17 cellular contexts compared by ENCODE assay signal in genomic region chr9:80948107-80948506, GRCh38.
DNase-seq lines count a peak whose midpoint lies in the region; ATAC-seq, FAIRE-seq and TF ChIP-seq lines count a peak whose summit lies in the region.
"Had no signal": no experiment of that assay in that cellular context is flagged by ENCODE, and none has a peak within 500 bp of the region (broad histone marks: within the 10 kb centered on the region; RNA-seq: fewer than 3 reads in every experiment).

No MANE protein-coding gene starts in this region.

- no peak overlapping the region for H3K27ac Mint-ChIP-seq in neural progenitor cell
- H3K27ac Mint-ChIP-seq: CD14-positive monocyte; CD4-positive, alpha-beta memory T cell; H9 had no signal

- H3K4me1 Mint-ChIP-seq in neural progenitor cell = peaks cover 14% of the 10 kb centered on the region
- H3K4me1 Mint-ChIP-seq: CD14-positive monocyte had no signal

- H3K23ac ChIP-seq in H1 (ENCODE audit: insufficient read length) = no peak overlapping the region

- no peaks in the 10 kb centered on the region for H3K36me3 Mint-ChIP-seq in neural progenitor cell
- H3K36me3 Mint-ChIP-seq: CD14-positive monocyte; CD4-positive, alpha-beta memory T cell had no signal

- no peak overlapping the region for H4K5ac ChIP-seq in H1 (ENCODE audit: insufficient read length, low read depth, low read length)

- H3K36me3 ChIP-seq in H1 (ENCODE audit: control insufficient read depth in 2 of 4, insufficient read depth in 4 of 4, low read length in 3 of 4) (no peaks in the 10 kb centered on the region), neural progenitor cell (no peaks in the 10 kb centered on the region)

- H3K79me1 ChIP-seq in H1 (ENCODE audit: low read depth, low read length) = no peaks in the 10 kb centered on the region

- H3K23me2 ChIP-seq in H1 (ENCODE audit: low read depth, low read length) = no peaks in the 10 kb centered on the region

- H3K9me3 ChIP-seq in H1 (ENCODE audit: insufficient read depth in 2 of 2, low read depth in 1 of 2, low read length in 1 of 2) (no peaks in the 10 kb centered on the region), neural progenitor cell (ENCODE audit: low read depth) (no peaks in the 10 kb centered on the region)

- H2AK5ac ChIP-seq in H1 (ENCODE audit: low read depth, low read length) = no peak overlapping the region

- H3K4me2 ChIP-seq in H1 (ENCODE audit: insufficient read depth in 1 of 2, low read depth in 2 of 2, low read length in 2 of 2) (no peak overlapping the region), neural progenitor cell (no peak overlapping the region)
- H3K4me2 ChIP-seq: KMS-11 had no signal

- no peak overlapping the region for H3K27ac ChIP-seq in H1 (ENCODE audit: low read depth, low read length)
- no peak overlapping the region for H3K27ac ChIP-seq in neural progenitor cell
- H3K27ac ChIP-seq: GM23248, KMS-11 had no signal

- H4K8ac ChIP-seq in H1 (ENCODE audit: extremely low read depth, insufficient read depth, low read length) = no peak overlapping the region

- H2BK120ac ChIP-seq in H1 (replicated peaks; ENCODE audit: low read depth, low read length) = no peak overlapping the region

- no peak for ATAC-seq in GM19328 (IDR thresholded peaks at IDR 0.05; ENCODE audit: unreplicated experiment)

- H3K4me1 ChIP-seq in H1 (replicated peaks in 1 of 4; ENCODE audit: control insufficient read depth in 3 of 4, insufficient read depth in 4 of 4, low read length in 3 of 4) (no peaks in the 10 kb centered on the region), neural progenitor cell (peaks cover 6% of the 10 kb centered on the region)

- TF ChIP-seq EP300 in H1 (IDR thresholded peaks at IDR 0.05; ENCODE audit: borderline replicate concordance in 1 of 2, low read depth in 2 of 2, low read length in 2 of 2) = no peak

- H3K27me3 ChIP-seq in H1 (replicated peaks in 1 of 4; ENCODE audit: control insufficient read depth in 3 of 4, extremely low read depth in 1 of 4, insufficient read depth in 3 of 4, low read length in 3 of 4) = no peaks in the 10 kb centered on the region
- H3K27me3 ChIP-seq in neural progenitor cell = no peaks in the 10 kb centered on the region

- no peaks in the 10 kb centered on the region for H3F3A ChIP-seq in neural progenitor cell (ENCODE audit: low read depth)

- peak; percentile 77 for FAIRE-seq in H54 (lab: Jason Lieb, UNC)
- no peak for FAIRE-seq in H1 (lab: Jason Lieb, UNC)
- FAIRE-seq: A204.1 had no signal

- 90% methylated on average over 3 of the region's 3 CpGs; no CpG with 5 or more reads in 1 of the 2 experiments for WGBS in H1 (ENCODE audit: extremely low coverage in 1 of 2, insufficient coverage in 1 of 2, insufficient read length in 1 of 2, insufficient replicate concordance in 2 of 2, low coverage in 1 of 2, low lambda C conversion rate in 2 of 2, missing lambda C conversion rate in 1 of 2), 2 experiments

- H3K9me3 Mint-ChIP-seq in neural progenitor cell = no peaks in the 10 kb centered on the region
- H3K9me3 Mint-ChIP-seq: H9 had no signal

- H2BK5ac ChIP-seq in H1 (ENCODE audit: low read depth, low read length) = no peak overlapping the region

- H2BK12ac ChIP-seq in H1 (ENCODE audit: low read depth, low read length) = no peak overlapping the region

- no peak overlapping the region for H3K4me3 Mint-ChIP-seq in neural progenitor cell
- H3K4me3 Mint-ChIP-seq: CD14-positive monocyte; CD4-positive, alpha-beta memory T cell; H9 had no signal

- H2AFZ ChIP-seq in H1 (ENCODE audit: low read length) (peak overlapping the region; percentile 67; the same call in 1 of the 2 replicates), neural progenitor cell (replicated peaks) (no peak overlapping the region)
- H2AFZ ChIP-seq: GM23248 had no signal

- no peak for TF ChIP-seq POLR2A in H54 (IDR thresholded peaks at IDR 0.05; ENCODE audit: low read depth, low read length)
- TF ChIP-seq POLR2A in H1 (IDR thresholded peaks at IDR 0.05; ENCODE audit: control extremely low read depth in 1 of 2, low read depth in 2 of 2, low read length in 2 of 2) = no peak

- H2BK15ac ChIP-seq in H1 (ENCODE audit: low read length) = no peak overlapping the region

- no peak overlapping the region for H4K91ac ChIP-seq in H1 (replicated peaks; ENCODE audit: insufficient read length, low read length)

- H3K27me3 Mint-ChIP-seq in neural progenitor cell (ENCODE audit: insufficient read depth, low read depth) = peaks cover 2% of the 10 kb centered on the region
- H3K27me3 Mint-ChIP-seq: CD4-positive, alpha-beta memory T cell had no signal

- no peak overlapping the region for H3K18ac ChIP-seq in H1 (ENCODE audit: extremely low read depth, low read length)

- POLR2A ChIA-PET in H1 (lab: Charles Lee; ENCODE audit: partially characterized antibody) = no interaction called here

- H3K4ac ChIP-seq in H1 (replicated peaks; ENCODE audit: insufficient read length, low read depth, low read length) = no peak overlapping the region

- H2BK20ac ChIP-seq in H1 (ENCODE audit: low read length) = no peak overlapping the region

- H4K20me1 ChIP-seq in H1 (replicated peaks in 1 of 2; ENCODE audit: control insufficient read depth in 1 of 2, insufficient read depth in 2 of 2, low read length in 2 of 2) (no peaks in the 10 kb centered on the region), neural progenitor cell (ENCODE audit: low read depth) (no peaks in the 10 kb centered on the region)

- no peak overlapping the region for H3K14ac ChIP-seq in H1 (ENCODE audit: insufficient read length)

- H3K4me3 ChIP-seq in H1 (ENCODE audit: extremely low read depth in 1 of 4, insufficient read depth in 2 of 4, low read depth in 3 of 4, low read length in 4 of 4) = no peak overlapping the region
- H3K4me3 ChIP-seq in neural progenitor cell = no peak overlapping the region
- H3K4me3 ChIP-seq: GM23248 had no signal

- DNase-seq in H54 (ENCODE audit: insufficient read length, low spot score) (no peak), H1 (ENCODE audit: low read depth in 1 of 2, low spot score in 2 of 2) (no peak), neural progenitor cell (ENCODE audit: low spot score) (peak; percentile 3), NCI-H2029 treated with DMSO at 0.1 percent for 48 hours (lab: John Stamatoyannopoulos, UW) (no peak), NCI-H748 treated with DMSO at 0.1 percent for 48 hours (lab: John Stamatoyannopoulos, UW) (no peak), HK-2 (ENCODE audit: unreplicated experiment) (no peak)
- DNase-seq: ACHN; CD4-positive, alpha-beta memory T cell; DMS153; DMS79; GDM1; GM23248; H9 had no signal

- no peak overlapping the region for H3K56ac ChIP-seq in H1 (replicated peaks; ENCODE audit: insufficient read length, low read depth, low read length)

- no peak overlapping the region for H3K9ac ChIP-seq in H1 (replicated peaks in 1 of 4; ENCODE audit: extremely low read depth in 1 of 4, low read depth in 3 of 4, low read length in 3 of 4)
- H3K9ac ChIP-seq in neural progenitor cell = no peak overlapping the region
- H3K9ac ChIP-seq: GM23248, KMS-11 had no signal

- no peak for TF ChIP-seq CTCF in H1 (IDR thresholded peaks at IDR 0.05; ENCODE audit: control extremely low read depth in 1 of 3, insufficient read depth in 1 of 3, low read depth in 1 of 3, low read length in 3 of 3)
- no peak for TF ChIP-seq CTCF in neural progenitor cell (IDR thresholded peaks at IDR 0.05)

- CTCF ChIA-PET in H1 (lab: Charles Lee; ENCODE audit: partially characterized antibody) = interaction anchor here (0.9 kb wide), 1 partner anchor 10 kb away, joined by 3 read pairs; no protein-coding TSS in a partner anchor

- no peak for TF ChIP-seq RAD21 in H1 (IDR thresholded peaks at IDR 0.05 in 1 of 2, conservative IDR thresholded peaks at IDR 0.05 in 1 of 2; ENCODE audit: low read depth in 2 of 2, low read length in 2 of 2)

- no peaks in the 10 kb centered on the region for H3K79me2 ChIP-seq in H1 (ENCODE audit: control insufficient read depth in 1 of 2, insufficient read depth in 2 of 2, low read length in 2 of 2)
- H3K79me2 ChIP-seq in neural progenitor cell (ENCODE audit: low read depth) = no peaks in the 10 kb centered on the region

TF ChIP-seq in H1, 55 proteins besides CTCF, POLR2A, EP300 and RAD21:
- TF ChIP-seq TAF7 (optimal IDR thresholded peaks at IDR 0.05; ENCODE audit: borderline replicate concordance, low read depth, low read length) = no peak
- TF ChIP-seq KDM1A (IDR thresholded peaks at IDR 0.05; ENCODE audit: borderline replicate concordance, low read length) = no peak
- TF ChIP-seq CEBPB (IDR thresholded peaks at IDR 0.05; ENCODE audit: low read depth, low read length) = no peak
- TF ChIP-seq E2F6 (IDR thresholded peaks at IDR 0.05) = no peak
- TF ChIP-seq SIX5 (IDR thresholded peaks at IDR 0.05; ENCODE audit: low read depth, low read length) = no peak
- TF ChIP-seq RXRA (IDR thresholded peaks at IDR 0.05; ENCODE audit: insufficient read depth, low read depth, low read length) = no peak
- TF ChIP-seq TEAD4 (IDR thresholded peaks at IDR 0.05; ENCODE audit: low read depth, low read length) = no peak
- TF ChIP-seq EZH2 (IDR thresholded peaks at IDR 0.05; ENCODE audit: low read depth, low read length, severe bottlenecking) = no peak
TF ChIP-seq in H1: peak in this region for 0.
